Comparison of ENCODE assay signal across 8 cellular contexts in genomic region chr3:129398803-129399144, GRCh38. TPM values are rescaled to one million over a fixed set of nuclear protein-coding genes. Genes with fewer than 3 reads are reported as not detected.
DNase-seq lines count a peak whose midpoint lies in the region; ATAC-seq and TF ChIP-seq lines count a peak whose summit lies in the region.

No MANE protein-coding gene starts in this region.

- TF ChIP-seq CTCF in LNCaP clone FGC (IDR thresholded peaks at IDR 0.05; ENCODE audit: control insufficient read depth, extremely low read depth, insufficient read depth) (no peak), adrenal gland (IDR thresholded peaks at IDR 0.05) (no peak), spleen (IDR thresholded peaks at IDR 0.05 in 8 of 11, conservative IDR thresholded peaks at IDR 0.05 in 3 of 11) (no peak)

- H3K9me3 ChIP-seq in adrenal gland (replicated peaks in 1 of 3) (no peaks in the 10 kb centered on the region), iPS-15b (ENCODE audit: control insufficient read depth, insufficient read depth, low read length) (no peaks in the 10 kb centered on the region), spleen (no peaks in the 10 kb centered on the region)

- H3K4me1 ChIP-seq in adrenal gland (replicated peaks in 1 of 2): peaks cover 10 to 28% of the 10 kb centered on the region in 2 donors
- H3K4me1 ChIP-seq in iPS-15b (ENCODE audit: control insufficient read depth, insufficient read depth, low read length): no peaks in the 10 kb centered on the region
- peaks cover 15 to 53% (median 29%) of the 10 kb centered on the region in 6 donors for H3K4me1 ChIP-seq in spleen

- H3K36me3 ChIP-seq in adrenal gland (replicated peaks in 1 of 2): peaks cover 0 to 7% of the 10 kb centered on the region in 2 donors
- H3K36me3 ChIP-seq in iPS-15b (ENCODE audit: control insufficient read depth, insufficient read depth, low read length): no peaks in the 10 kb centered on the region
- H3K36me3 ChIP-seq in spleen: peaks cover 0 to 34% (median 12%) of the 10 kb centered on the region in 6 donors

- H3K27me3 ChIP-seq in adrenal gland: no peaks in the 10 kb centered on the region
- H3K27me3 ChIP-seq in iPS-15b (ENCODE audit: control insufficient read depth, insufficient read depth, low read length): no peaks in the 10 kb centered on the region
- H3K27me3 ChIP-seq in spleen (replicated peaks in 1 of 7): no peaks in the 10 kb centered on the region

- peak; percentile 10 for DNase-seq in activated naive CD4-positive, alpha-beta T cell treated with Interleukin-2 at 50 U/mL for 16 hours
- no peak for DNase-seq in activated naive CD4-positive, alpha-beta T cell (lab: John Stamatoyannopoulos, UW)
- DNase-seq in LNCaP clone FGC (ENCODE audit: low read depth) (no peak), adrenal gland (peak in 5 of 7 donors; percentile 27 to 40 (median 32)), spleen (peak; percentile 84), cerebellum (ENCODE audit: low spot score) (no peak)

- H3K27ac ChIP-seq in adrenal gland: peak overlapping the region; percentile 23 to 95 (median 89)
- H3K27ac ChIP-seq in spleen: peak overlapping the region; percentile 85 to 96 (median 94)

- TF ChIP-seq POLR2A in adrenal gland (IDR thresholded peaks at IDR 0.05): no peak
- TF ChIP-seq POLR2A in spleen (IDR thresholded peaks at IDR 0.05): no peak

- H3K9ac ChIP-seq in iPS-15b (ENCODE audit: low read depth, low read length): peak overlapping the region; percentile 55

- intact Hi-C loops in adrenal gland (cut with DNase I): no loop called here
- intact Hi-C loops in spleen (cut with DNase I; ENCODE audit: low total_unique reads): no loop called here

- 1% methylated on average over 8 to 18 of the region's 18 CpGs for WGBS in adrenal gland, 4 donors
- WGBS in spleen, 5 donors: 1% methylated on average over 18 of the region's 18 CpGs

- no peak for ATAC-seq in GM21360 (IDR thresholded peaks at IDR 0.05; ENCODE audit: unreplicated experiment)

- H3K4me3 ChIP-seq in LNCaP clone FGC (ENCODE audit: low read depth, low read length) (peak overlapping the region; percentile 89), adrenal gland (peak overlapping the region; percentile 48 to 84 (median 75)), iPS-15b (ENCODE audit: low read depth, low read length) (peak overlapping the region; percentile 85), spleen (peak overlapping the region; percentile 83 to 95 (median 92))

RNA-seq across cellular contexts. Expression of gene EFCAB12, which starts 29.7 kb away (rescaled TPM):
- 1 to 10 TPM in 2 of 8 donors, under 1 TPM in 5, not detected in 1; 0.17 to 1.3 (median 0.41) TPM for total RNA-seq in adrenal gland
- polyA plus RNA-seq in adrenal gland: 1 to 10 TPM in 2 of 3 donors, under 1 TPM in 1; 0.37 to 3.9 (median 2.8) TPM
- 1 to 10 TPM in 4 of 7 donors, under 1 TPM in 3; 0.52 to 2.1 (median 1.6) TPM for total RNA-seq in spleen
- polyA plus RNA-seq in spleen: 1 to 10 TPM in 1 of 3 donors, under 1 TPM in 2; 0.20 to 1.0 (median 0.99) TPM
- total RNA-seq in cerebellum: 1.3 TPM

RNA-seq across cellular contexts. Expression of gene MBD4, which starts 41.0 kb away (rescaled TPM):
- 10 to 100 TPM in 7 of 8 donors, 1 to 10 TPM in 1; 9.9 to 32.3 (median 25.4) TPM for total RNA-seq in adrenal gland
- polyA plus RNA-seq in adrenal gland: 10 to 100 TPM; 13.3 to 28.9 (median 13.4) TPM
- total RNA-seq in spleen: 10 to 100 TPM; 47.7 to 72.6 (median 58.4) TPM
- 10 to 100 TPM; 40.0 to 52.2 (median 41.4) TPM for polyA plus RNA-seq in spleen
- total RNA-seq in cerebellum: 19.5 TPM

RNA-seq across cellular contexts. Expression of gene IFT122, which starts 41.2 kb away (rescaled TPM):
- 10 to 100 TPM; 18.2 to 38.4 (median 26.7) TPM for total RNA-seq in adrenal gland
- polyA plus RNA-seq in adrenal gland: 10 to 100 TPM; 15.7 to 23.9 (median 23.3) TPM
- 10 to 100 TPM; 17.7 to 31.3 (median 25.2) TPM for total RNA-seq in spleen
- polyA plus RNA-seq in spleen: 1 to 10 TPM; 5.2 to 8.8 (median 8.5) TPM
- 33.6 TPM for total RNA-seq in cerebellum

Comparison
In these comparisons a context has a peak if more than half of its experiments do, and no peak if none do; other contexts are left out.
1. DNase-seq: peak in activated naive CD4-positive, alpha-beta T cell treated with Interleukin-2 at 50 U/mL for 16 hours (single experiment), adrenal gland (5 of 7) and spleen (single experiment); none in activated naive CD4-positive, alpha-beta T cell (0 of 4), LNCaP clone FGC (single experiment) and cerebellum (single experiment).
2. Peak in every context shown above with its lines, with median percentiles within 50 percentile points of each other: H3K4me3 ChIP-seq.